In genomic region chr18:60050821-60051220, GRCh38 we compare ENCODE assay signal across 24 cellular contexts.
"Had no signal": no experiment of that assay in that cellular context is flagged by ENCODE, and none has a peak within 500 bp of the region (broad histone marks: within the 10 kb centered on the region; RNA-seq: fewer than 3 reads in every experiment).

No MANE protein-coding gene starts in this region.

- H3K27me3 ChIP-seq: SJCRH30 had no signal

- FAIRE-seq: HepG2, K562 had no signal

- H3K9me3 ChIP-seq: SJCRH30 had no signal

- H3K4me1 ChIP-seq: SJCRH30 had no signal

- H3K27ac ChIP-seq: KMS-11, SJCRH30 had no signal

- H3K4me3 ChIP-seq: K562, SJCRH30 had no signal

- DNase-seq: NCI-H1048, NCI-H1105, NCI-H1417, NCI-H1436 treated with DMSO at 0.1 percent for 48 hours, NCI-H1694, NCI-H187 treated with DMSO at 0.1 percent for 48 hours, NCI-H2029 treated with DMSO at 0.1 percent for 48 hours, NCI-H2171 treated with DMSO at 0.1 percent for 48 hours, NCI-H2227 treated with DMSO at 0.1 percent for 48 hours, NCI-H446, NCI-H510A, NCI-H524 treated with DMSO at 0.1 percent for 48 hours, NCI-H69, NCI-H774, SHP77 treated with DMSO at 0.1 percent for 48 hours, SJCRH30, T-helper 1 cell, T-helper 17 cell had no signal

- ATAC-seq: HepG2, K562, Panc1, Right ventricle myocardium inferior, SK-N-SH treated with all-trans-retinoic acid at 6 μM for 48 hours, T-helper 17 cell had no signal

- H3K36me3 ChIP-seq: SJCRH30 had no signal
